In genomic region chr7:135745702-135746312, GRCh38 we compare ENCODE assay signal across 12 cellular contexts. TPM values are rescaled to one million over a fixed set of nuclear protein-coding genes. Genes with fewer than 3 reads are reported as not detected.
A peak's percentile ranks its signal among the peaks of the same experiment; 100 is the strongest.
DNase-seq lines count a peak whose midpoint lies in the region; ATAC-seq and TF ChIP-seq lines count a peak whose summit lies in the region.
"Had no signal": no experiment of that assay in that cellular context is flagged by ENCODE, and none has a peak within 500 bp of the region (broad histone marks: within the 10 kb centered on the region; RNA-seq: fewer than 3 reads in every experiment).

No MANE protein-coding gene starts in this region.

- H3K14ac ChIP-seq in trophoblast cell (ENCODE audit: low read length): no peak overlapping the region

- no peak overlapping the region for H2AFZ ChIP-seq in trophoblast cell (ENCODE audit: insufficient read depth, low read length, poor library complexity)

- no peak overlapping the region for H3K23ac ChIP-seq in trophoblast cell (ENCODE audit: low read length)

- H3K9me3 ChIP-seq in trophoblast cell (ENCODE audit: insufficient read depth, low read depth, low read length): no peaks in the 10 kb centered on the region

- DNase-seq in EH (ENCODE audit: low read depth): peak; percentile 98
- peak; percentile 29 for DNase-seq in SHP77 treated with DMSO at 0.1 percent for 48 hours (lab: John Stamatoyannopoulos, UW)
- DNase-seq in fibroblast of pulmonary artery (ENCODE audit: low read depth): peak; percentile 95
- no peak for DNase-seq in trophoblast cell
- DNase-seq in putamen (ENCODE audit: low spot score): no peak
- no peak for DNase-seq in NCI-H1048 (lab: John Stamatoyannopoulos, UW)
- no peak for DNase-seq in stimulated activated naive B cell treated with anti-CD40 and anti-IgM and Interleukin-4, amounts not matched to agents 10 μg/mL and 1 μg/mL and 100 μg/mL, for 72 hours
- DNase-seq: kidney glomerular epithelial cell, NCI-H2171, T1000 had no signal

- peaks cover 10 to 17% of the 10 kb centered on the region in 2 donors for H3K27me3 Mint-ChIP-seq in stimulated activated naive B cell treated with anti-CD40 and anti-IgM and Interleukin-4, amounts not matched to agents 10 μg/mL and 1 μg/mL and 100 μg/mL, for 72 hours

- H3K79me1 ChIP-seq in trophoblast cell (ENCODE audit: low read length): peaks cover 10% of the 10 kb centered on the region

- no CpG with 5 or more reads among the region's 9 CpGs for WGBS in trophoblast cell (ENCODE audit: extremely low coverage, insufficient coverage, insufficient read length)

- H3K4me1 ChIP-seq in trophoblast cell (ENCODE audit: control insufficient read depth in 1 of 2, insufficient read depth in 2 of 2, low read length in 2 of 2): peaks cover 11 to 16% of the 10 kb centered on the region in 2 experiments

- no peak overlapping the region for H3K9ac ChIP-seq in trophoblast cell (ENCODE audit: low read length)

- H3K9me3 Mint-ChIP-seq in stimulated activated naive B cell treated with anti-CD40 and anti-IgM and Interleukin-4, amounts not matched to agents 10 μg/mL and 1 μg/mL and 100 μg/mL, for 72 hours: no peaks in the 10 kb centered on the region
- H3K9me3 Mint-ChIP-seq: activated naive CD4-positive, alpha-beta T cell treated with anti-CD3 and anti-CD28 coated beads, Interleukin-2, amount 50 U/mL, for 72 hours had no signal

- H4K91ac ChIP-seq in trophoblast cell (ENCODE audit: low read depth, low read length): peak overlapping the region; percentile 57

- H3K27ac Mint-ChIP-seq in stimulated activated naive B cell treated with anti-CD40 and anti-IgM and Interleukin-4, amounts not matched to agents 10 μg/mL and 1 μg/mL and 100 μg/mL, for 72 hours: no peak overlapping the region
- H3K27ac Mint-ChIP-seq: activated naive CD4-positive, alpha-beta T cell treated with anti-CD3 and anti-CD28 coated beads, Interleukin-2, amount 50 U/mL, for 72 hours had no signal

- H2BK120ac ChIP-seq in trophoblast cell (ENCODE audit: insufficient read depth, low read length, poor library complexity): peak overlapping the region; percentile 53

- no peak overlapping the region for H4K8ac ChIP-seq in trophoblast cell (ENCODE audit: low read depth, low read length)

- H4K12ac ChIP-seq in trophoblast cell (ENCODE audit: low read depth, low read length): no peak overlapping the region

- H3K4me3 ChIP-seq in fibroblast of pulmonary artery (replicated peaks; ENCODE audit: low read depth, low read length) (no peak overlapping the region), trophoblast cell (ENCODE audit: low read depth, low read length) (no peak overlapping the region)

- H3K4me2 ChIP-seq in trophoblast cell (ENCODE audit: low read length): no peak overlapping the region

- H3K27me3 ChIP-seq in trophoblast cell (ENCODE audit: insufficient read depth, low read length): no peaks in the 10 kb centered on the region

- TF ChIP-seq CTCF in fibroblast of pulmonary artery (IDR thresholded peaks at IDR 0.05; ENCODE audit: low read length, missing control alignments): no peak

- ATAC-seq in HG02938 (IDR thresholded peaks at IDR 0.05; ENCODE audit: unreplicated experiment): no peak
- no peak for ATAC-seq in stimulated activated naive B cell treated with anti-CD40 and anti-IgM and Interleukin-4, amounts not matched to agents 10 μg/mL and 1 μg/mL and 100 μg/mL, for 72 hours (replicated peaks)
- ATAC-seq: activated naive CD4-positive, alpha-beta T cell treated with anti-CD3 and anti-CD28 coated beads, Interleukin-2, amount 50 U/mL, for 72 hours had no signal

- no peak overlapping the region for H2BK5ac ChIP-seq in trophoblast cell (ENCODE audit: low read depth, low read length, poor library complexity)

- H3K27ac ChIP-seq in trophoblast cell (ENCODE audit: low read depth, low read length): no peak overlapping the region

- no peak overlapping the region for H3K18ac ChIP-seq in trophoblast cell (ENCODE audit: low read length)

- no peaks in the 10 kb centered on the region for H3K79me2 ChIP-seq in trophoblast cell (ENCODE audit: control insufficient read depth, insufficient read depth, low read length, poor library complexity)

- H3K4me3 Mint-ChIP-seq in stimulated activated naive B cell treated with anti-CD40 and anti-IgM and Interleukin-4, amounts not matched to agents 10 μg/mL and 1 μg/mL and 100 μg/mL, for 72 hours: no peak overlapping the region

- no peaks in the 10 kb centered on the region for H3K36me3 ChIP-seq in trophoblast cell (ENCODE audit: control insufficient read depth in 1 of 2, insufficient read depth in 2 of 2, low read length in 2 of 2)

- no peaks in the 10 kb centered on the region for H3K36me3 Mint-ChIP-seq in stimulated activated naive B cell treated with anti-CD40 and anti-IgM and Interleukin-4, amounts not matched to agents 10 μg/mL and 1 μg/mL and 100 μg/mL, for 72 hours
- H3K36me3 Mint-ChIP-seq: activated naive CD4-positive, alpha-beta T cell treated with anti-CD3 and anti-CD28 coated beads, Interleukin-2, amount 50 U/mL, for 72 hours had no signal

- H3K4me1 Mint-ChIP-seq in stimulated activated naive B cell treated with anti-CD40 and anti-IgM and Interleukin-4, amounts not matched to agents 10 μg/mL and 1 μg/mL and 100 μg/mL, for 72 hours: no peaks in the 10 kb centered on the region

- peak overlapping the region; percentile 95 for H2BK12ac ChIP-seq in trophoblast cell (ENCODE audit: low read length)

- H3K4ac ChIP-seq in trophoblast cell (ENCODE audit: low read depth, low read length): no peak overlapping the region

- H2AK5ac ChIP-seq in trophoblast cell (ENCODE audit: low read length): no peak overlapping the region

RNA-seq across cellular contexts. Expression of gene FAM180A, which starts 2.8 kb away (rescaled TPM):
- polyA plus RNA-seq in trophoblast cell (2013): 0.18 and 0.21 TPM in 2 replicates

RNA-seq across cellular contexts. Expression of gene SLC13A4, which starts 17.8 kb away (rescaled TPM):
- 437 and 491 TPM in 2 replicates for polyA plus RNA-seq in trophoblast cell (2013)

Comparison
In these comparisons a context has a peak if more than half of its experiments do, and no peak if none do; other contexts are left out.
1. DNase-seq: peak in EH (single experiment), SHP77 treated with DMSO at 0.1 percent for 48 hours (single experiment) and fibroblast of pulmonary artery (single experiment); none in trophoblast cell (0 of 2), putamen (single experiment), NCI-H1048 (single experiment) and stimulated activated naive B cell treated with anti-CD40 and anti-IgM and Interleukin-4, amounts not matched to agents 10 μg/mL and 1 μg/mL and 100 μg/mL, for 72 hours (single experiment).